In genomic region chr4:145486603-145487002, GRCh38 we compare ENCODE assay signal across 22 cellular contexts. TPM values are rescaled to one million over a fixed set of nuclear protein-coding genes. Genes with fewer than 3 reads are reported as not detected.
A peak's percentile ranks its signal among the peaks of the same experiment; 100 is the strongest.
DNase-seq lines count a peak whose midpoint lies in the region; ATAC-seq, FAIRE-seq and TF ChIP-seq lines count a peak whose summit lies in the region.
"Had no signal": no experiment of that assay in that cellular context is flagged by ENCODE, and none has a peak within 500 bp of the region (broad histone marks: within the 10 kb centered on the region; RNA-seq: fewer than 3 reads in every experiment).

No MANE protein-coding gene starts in this region.

- FAIRE-seq in GM12892 (lab: Jason Lieb, UNC) (peak; percentile 48), small intestine (lab: Jason Lieb, UNC) (no peak)
- FAIRE-seq: G401.6, H54 had no signal

- H3K9me3 Mint-ChIP-seq in endothelial cell (ENCODE audit: unreplicated experiment): no peaks in the 10 kb centered on the region
- H3K9me3 Mint-ChIP-seq: CD8-positive, alpha-beta T cell had no signal

- no peak for TF ChIP-seq CTCF in MM.1S (IDR thresholded peaks at IDR 0.05; ENCODE audit: low read length)
- no peak for TF ChIP-seq CTCF in endothelial cell (IDR thresholded peaks at IDR 0.05; ENCODE audit: unreplicated experiment)

- ATAC-seq in HG02588 (IDR thresholded peaks at IDR 0.05; ENCODE audit: unreplicated experiment) (no peak), HG02938 (IDR thresholded peaks at IDR 0.05; ENCODE audit: unreplicated experiment) (no peak), HG02981 (IDR thresholded peaks at IDR 0.05; ENCODE audit: unreplicated experiment) (no peak), sciatic nerve (no peak)
- ATAC-seq: CD8-positive, alpha-beta T cell; Panc1 had no signal

- no peaks in the 10 kb centered on the region for H4K20me1 ChIP-seq in MM.1S (ENCODE audit: insufficient read depth, low read length)

- intact Hi-C loops in sciatic nerve (cut with DNase I): no loop called here

- H2AFZ ChIP-seq in MM.1S (ENCODE audit: low read length): no peak overlapping the region

- no peaks in the 10 kb centered on the region for H3K9me2 ChIP-seq in MM.1S (replicated peaks; ENCODE audit: insufficient read depth, low read length)

- H3K27me3 ChIP-seq in MM.1S (replicated peaks; ENCODE audit: insufficient read depth, low read length): peaks cover 39% of the 10 kb centered on the region
- H3K27me3 ChIP-seq in small intestine (ENCODE audit: control insufficient read depth in 2 of 2, insufficient read depth in 2 of 2, low read length in 2 of 2): no peaks in the 10 kb centered on the region
- H3K27me3 ChIP-seq: SJCRH30 had no signal

- H3F3A ChIP-seq in MM.1S (ENCODE audit: insufficient read depth, low read length): peaks cover 26% of the 10 kb centered on the region

- 17 to 51% (median 36%) methylated on average over 3 of the region's 3 CpGs for WGBS in small intestine, 3 donors

- DNase-seq in GM12892 (ENCODE audit: insufficient read length) (no peak), MM.1S (no peak), endothelial cell (ENCODE audit: low spot score) (no peak), small intestine (peak; percentile 73), sciatic nerve (ENCODE audit: low spot score) (no peak)
- DNase-seq: C1 segment of cervical spinal cord; CD8-positive, alpha-beta T cell; DMS153; KG1; NCI-H1048; NCI-H1417 treated with DMSO at 0.1 percent for 48 hours; NCI-H187; NCI-H2227 treated with DMSO at 0.1 percent for 48 hours; NCI-H510A; SJCRH30; T-helper 1 cell had no signal

- H3K27ac ChIP-seq in MM.1S (ENCODE audit: low read length) (no peak overlapping the region), small intestine (ENCODE audit: low read depth in 1 of 2, low read length in 1 of 2) (no peak overlapping the region)
- H3K27ac ChIP-seq: SJCRH30 had no signal

- H3K27ac Mint-ChIP-seq in endothelial cell (ENCODE audit: unreplicated experiment): no peak overlapping the region
- H3K27ac Mint-ChIP-seq: CD8-positive, alpha-beta T cell had no signal

- peaks cover 64% of the 10 kb centered on the region for H3K79me2 ChIP-seq in MM.1S (ENCODE audit: low read length)

- H3K36me3 ChIP-seq in MM.1S (replicated peaks; ENCODE audit: insufficient read depth, low read length) (no peaks in the 10 kb centered on the region), small intestine (ENCODE audit: control insufficient read depth in 2 of 2, insufficient read depth in 2 of 2, low read length in 2 of 2) (no peaks in the 10 kb centered on the region)

- H3K4me2 ChIP-seq in MM.1S (ENCODE audit: low read depth, low read length): peak overlapping the region; percentile 67; the same call in 1 of the 2 replicates

- H3K4me3 ChIP-seq in MM.1S (ENCODE audit: low read length): no peak overlapping the region
- no peak overlapping the region for H3K4me3 ChIP-seq in small intestine (ENCODE audit: low read depth in 1 of 2, low read length in 2 of 2)
- H3K4me3 ChIP-seq: SJCRH30 had no signal

- no peaks in the 10 kb centered on the region for H3K36me3 Mint-ChIP-seq in endothelial cell (ENCODE audit: low read depth, unreplicated experiment)
- H3K36me3 Mint-ChIP-seq: CD8-positive, alpha-beta T cell had no signal

- no peak for TF ChIP-seq POLR2A in GM12892 (IDR thresholded peaks at IDR 0.05; ENCODE audit: low read depth, low read length)

- no peak overlapping the region for H3K9ac ChIP-seq in MM.1S (ENCODE audit: low read length)

- peak overlapping the region; percentile 52 for H3K4me3 Mint-ChIP-seq in endothelial cell (ENCODE audit: unreplicated experiment)
- H3K4me3 Mint-ChIP-seq: CD8-positive, alpha-beta T cell had no signal

- no peaks in the 10 kb centered on the region for H3K27me3 Mint-ChIP-seq in endothelial cell (ENCODE audit: unreplicated experiment)

- peaks cover 38% of the 10 kb centered on the region for H3K4me1 ChIP-seq in MM.1S (ENCODE audit: low read length)
- H3K4me1 ChIP-seq in small intestine (ENCODE audit: control insufficient read depth in 2 of 2, insufficient read depth in 1 of 2, low read depth in 1 of 2, low read length in 1 of 2): peaks cover 3 to 5% of the 10 kb centered on the region in 2 donors

- H3K4me1 Mint-ChIP-seq in endothelial cell (ENCODE audit: unreplicated experiment): peaks cover 22% of the 10 kb centered on the region

- H3K9me3 ChIP-seq in MM.1S (replicated peaks; ENCODE audit: insufficient read depth, low read length) (no peaks in the 10 kb centered on the region), small intestine (ENCODE audit: control insufficient read depth, low read depth) (no peaks in the 10 kb centered on the region)
- H3K9me3 ChIP-seq: SJCRH30 had no signal

RNA-seq across cellular contexts. Expression of gene SMAD1, which starts 5.0 kb away (rescaled TPM):
- 5.0 TPM for polyA plus RNA-seq in GM12892 (2012; ENCODE audit: missing spikeins)
- total RNA-seq in endothelial cell (ENCODE audit: unreplicated experiment) (82.8 TPM), sciatic nerve (37.4 TPM)
- 10 to 100 TPM; 11.4 to 16.4 (median 14.1) TPM for polyA plus RNA-seq in small intestine
- total RNA-seq: CD8-positive, alpha-beta T cell had no signal
